In genomic region chr7:44914992-44915607, GRCh38 we compare ENCODE assay signal across 9 cellular contexts. TPM values are rescaled to one million over a fixed set of nuclear protein-coding genes. Genes with fewer than 3 reads are reported as not detected.
DNase-seq lines count a peak whose midpoint lies in the region; ATAC-seq and TF ChIP-seq lines count a peak whose summit lies in the region.
"Had no signal": no experiment of that assay in that cellular context is flagged by ENCODE, and none has a peak within 500 bp of the region (broad histone marks: within the 10 kb centered on the region; RNA-seq: fewer than 3 reads in every experiment).

No MANE protein-coding gene starts in this region.

- peak overlapping the region; percentile 98 for H3K27ac Mint-ChIP-seq in activated T-helper 17 cell treated with anti-CD3 and anti-CD28 coated beads, Interleukin-2, amount 50 U/mL, for 72 hours

- H3K27me3 Mint-ChIP-seq in activated T-helper 17 cell treated with anti-CD3 and anti-CD28 coated beads, Interleukin-2, amount 50 U/mL, for 72 hours = no peaks in the 10 kb centered on the region

- no peaks in the 10 kb centered on the region for H3K36me3 Mint-ChIP-seq in activated T-helper 17 cell treated with anti-CD3 and anti-CD28 coated beads, Interleukin-2, amount 50 U/mL, for 72 hours (ENCODE audit: low read depth)

- peak overlapping the region; percentile 69 for H3K4me3 Mint-ChIP-seq in activated T-helper 17 cell treated with anti-CD3 and anti-CD28 coated beads, Interleukin-2, amount 50 U/mL, for 72 hours

- peak; percentile 80 for DNase-seq in GM13976 (ENCODE audit: low spot score)
- peak; percentile 48 for DNase-seq in KBM-7
- peak in 3 of 4 experiments; percentile 16 to 66 (median 45) for DNase-seq in stimulated activated CD4-positive, alpha-beta T cell treated with anti-CD3 and anti-CD28 coated beads, Interleukin-1b, Interleukin-23, amount 100 ng/mL, for 24 hours (ENCODE audit: low read depth in 4 of 4, low spot score in 1 of 4)
- no peak for DNase-seq in epidermal melanocyte (ENCODE audit: insufficient read length, low spot score)
- DNase-seq in left colon = no peak
- DNase-seq in NCI-H510A (lab: John Stamatoyannopoulos, UW) = no peak
- DNase-seq: Right ventricle myocardium superior had no signal

- no peak for TF ChIP-seq CTCF in GM13976 (IDR thresholded peaks at IDR 0.05; ENCODE audit: borderline replicate concordance, control extremely low read depth, extremely low read depth, insufficient read depth, missing control alignments)

- intact Hi-C loops in left colon (cut with DNase I, micrococcal nuclease) = no loop called here

- in situ Hi-C loops in GM13976 (cut with MboI; ENCODE audit: low sequenced_read_pairs, unreplicated experiment) (no loop called here), KBM-7 (cut with MboI; ENCODE audit: low pct_unique_long_range_greater_than_20kb, low sequenced_read_pairs) (no loop called here)

- no peaks in the 10 kb centered on the region for H3K9me3 Mint-ChIP-seq in activated T-helper 17 cell treated with anti-CD3 and anti-CD28 coated beads, Interleukin-2, amount 50 U/mL, for 72 hours

- peaks cover 13% of the 10 kb centered on the region for H3K4me1 Mint-ChIP-seq in activated T-helper 17 cell treated with anti-CD3 and anti-CD28 coated beads, Interleukin-2, amount 50 U/mL, for 72 hours

- peak; percentile 100 for ATAC-seq in activated T-helper 17 cell treated with anti-CD3 and anti-CD28 coated beads, Interleukin-2, amount 50 U/mL, for 72 hours (replicated peaks)
- ATAC-seq in left colon (no peak), GM21529 (IDR thresholded peaks at IDR 0.05; ENCODE audit: unreplicated experiment) (no peak)

RNA-seq across cellular contexts. Expression of gene PURB, which starts 29.8 kb away (rescaled TPM):
- 10 to 100 TPM; 22.5 to 24.5 TPM for total RNA-seq in activated T-helper 17 cell treated with anti-CD3 and anti-CD28 coated beads, Interleukin-2, amount 50 U/mL, for 72 hours
- total RNA-seq in left colon = 10 to 100 TPM; 19.7 to 20.9 TPM

Comparison
In these comparisons a context has a peak if more than half of its experiments do, and no peak if none do; other contexts are left out.
1. DNase-seq: peak in GM13976 (single experiment), KBM-7 (single experiment) and stimulated activated CD4-positive, alpha-beta T cell treated with anti-CD3 and anti-CD28 coated beads, Interleukin-1b, Interleukin-23, amount 100 ng/mL, for 24 hours (3 of 4); none in epidermal melanocyte (single experiment), left colon (0 of 2) and NCI-H510A (single experiment).